18 cellular contexts compared by ENCODE assay signal in the genomic region with DNA sequence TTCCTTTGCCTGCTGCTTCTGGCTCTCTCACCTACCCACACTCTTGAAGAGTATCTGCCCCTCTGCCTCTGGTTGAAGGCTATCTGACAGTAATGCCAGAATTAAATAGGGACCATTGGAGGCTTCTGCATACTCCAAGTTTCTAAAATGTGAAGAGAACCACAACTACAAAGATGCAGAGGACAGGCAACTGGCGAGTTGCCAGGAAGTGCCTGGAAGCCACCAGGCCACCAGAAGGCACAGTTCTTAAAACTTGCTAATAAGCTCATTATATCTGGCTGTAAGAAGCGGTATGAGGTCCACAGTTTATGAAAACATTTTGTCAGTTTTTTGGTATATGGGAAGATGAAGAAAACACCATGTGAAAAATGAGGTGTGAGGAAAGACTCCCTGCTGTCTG.
DNase-seq lines count a peak whose midpoint lies in the region; ATAC-seq and TF ChIP-seq lines count a peak whose summit lies in the region.
"Had no signal": no experiment of that assay in that cellular context is flagged by ENCODE, and none has a peak within 500 bp of the region (broad histone marks: within the 10 kb centered on the region; RNA-seq: fewer than 3 reads in every experiment).

No MANE protein-coding gene starts in this region.

- peak; percentile 7 for DNase-seq in activated CD8-positive, alpha-beta T cell treated with anti-CD3 and anti-CD28 coated beads for 36 hours
- DNase-seq in activated CD8-positive, alpha-beta T cell treated with anti-CD3 and anti-CD28 coated beads, Interleukin-2, amount 10 ng/mL, durations not matched to agents 7 days and 5 days, result no peak
- peak; percentile 24 for DNase-seq in D341Med (ENCODE audit: low spot score)
- peak; percentile 10 for DNase-seq in NCI-H69 (lab: John Stamatoyannopoulos, UW)
- peak; percentile 18 to 22 for DNase-seq in erythroblast (lab: John Stamatoyannopoulos, UW)
- DNase-seq in immature natural killer cell, result no peak
- no peak for DNase-seq in SKM-1 (lab: John Stamatoyannopoulos, UW; ENCODE audit: unreplicated experiment)
- no peak for DNase-seq in WERI-Rb-1
- DNase-seq: AML-193, GM23248, Kasumi-1, NCI-H1436 treated with DMSO at 0.1 percent for 48 hours, NCI-H2081 treated with DMSO at 0.1 percent for 48 hours, NCI-H2227 treated with DMSO at 0.1 percent for 48 hours, NCI-H748 treated with DMSO at 0.1 percent for 48 hours had no signal

- H3K4me1 Mint-ChIP-seq in activated CD8-positive, alpha-beta T cell treated with anti-CD3 and anti-CD28 coated beads for 36 hours (ENCODE audit: low read depth), result peaks cover 16% of the 10 kb centered on the region
- peaks cover 6% of the 10 kb centered on the region for H3K4me1 Mint-ChIP-seq in activated CD8-positive, alpha-beta T cell treated with anti-CD3 and anti-CD28 coated beads, Interleukin-2, amount 10 ng/mL, durations not matched to agents 7 days and 5 days (ENCODE audit: low read depth)
- peaks cover 0 to 3% of the 10 kb centered on the region in 2 donors for H3K4me1 Mint-ChIP-seq in immature natural killer cell

- H3K27me3 ChIP-seq in WERI-Rb-1 (ENCODE audit: insufficient read depth, low read depth, severe bottlenecking), result no peaks in the 10 kb centered on the region

- no peaks in the 10 kb centered on the region for H3K36me3 ChIP-seq in WERI-Rb-1

- H3K9me3 ChIP-seq in WERI-Rb-1 (ENCODE audit: severe bottlenecking), result no peaks in the 10 kb centered on the region

- ATAC-seq in activated CD8-positive, alpha-beta T cell treated with anti-CD3 and anti-CD28 coated beads for 36 hours, result no peak
- ATAC-seq in activated CD8-positive, alpha-beta T cell treated with anti-CD3 and anti-CD28 coated beads, Interleukin-2, amount 10 ng/mL, durations not matched to agents 7 days and 5 days, result no peak
- ATAC-seq: T-cell had no signal

- no peak overlapping the region for H3K4me3 Mint-ChIP-seq in activated CD8-positive, alpha-beta T cell treated with anti-CD3 and anti-CD28 coated beads for 36 hours
- no peak overlapping the region for H3K4me3 Mint-ChIP-seq in activated CD8-positive, alpha-beta T cell treated with anti-CD3 and anti-CD28 coated beads, Interleukin-2, amount 10 ng/mL, durations not matched to agents 7 days and 5 days
- H3K4me3 Mint-ChIP-seq in immature natural killer cell, result no peak overlapping the region
- H3K4me3 Mint-ChIP-seq: CD4-positive, CD25-positive, alpha-beta regulatory T cell; T-cell had no signal

- no peak for TF ChIP-seq CTCF in activated CD8-positive, alpha-beta T cell treated with anti-CD3 and anti-CD28 coated beads for 36 hours (IDR thresholded peaks at IDR 0.05)
- TF ChIP-seq CTCF in WERI-Rb-1 (IDR thresholded peaks at IDR 0.05; ENCODE audit: low read depth, low read length), result no peak

- no peaks in the 10 kb centered on the region for H3K27me3 Mint-ChIP-seq in activated CD8-positive, alpha-beta T cell treated with anti-CD3 and anti-CD28 coated beads for 36 hours
- H3K27me3 Mint-ChIP-seq in activated CD8-positive, alpha-beta T cell treated with anti-CD3 and anti-CD28 coated beads, Interleukin-2, amount 10 ng/mL, durations not matched to agents 7 days and 5 days (ENCODE audit: low read depth), result no peaks in the 10 kb centered on the region
- peaks cover 4 to 8% (median 5%) of the 10 kb centered on the region in 3 donors for H3K27me3 Mint-ChIP-seq in immature natural killer cell (ENCODE audit: low read depth in 3 of 3)
- H3K27me3 Mint-ChIP-seq: CD4-positive, CD25-positive, alpha-beta regulatory T cell; T-cell had no signal

- POLR2A ChIA-PET in activated CD8-positive, alpha-beta T cell treated with anti-CD3 and anti-CD28 coated beads for 36 hours (lab: Charles Lee), result no interaction called here
- POLR2A ChIA-PET in activated CD8-positive, alpha-beta T cell treated with anti-CD3 and anti-CD28 coated beads, Interleukin-2, amount 10 ng/mL, durations not matched to agents 7 days and 5 days (lab: Charles Lee), result no interaction called here

- H3K9me3 Mint-ChIP-seq in activated CD8-positive, alpha-beta T cell treated with anti-CD3 and anti-CD28 coated beads for 36 hours, result no peaks in the 10 kb centered on the region
- H3K9me3 Mint-ChIP-seq in activated CD8-positive, alpha-beta T cell treated with anti-CD3 and anti-CD28 coated beads, Interleukin-2, amount 10 ng/mL, durations not matched to agents 7 days and 5 days (ENCODE audit: insufficient read depth), result no peaks in the 10 kb centered on the region
- peaks cover 0 to 3% (median 0%) of the 10 kb centered on the region in 6 donors for H3K9me3 Mint-ChIP-seq in immature natural killer cell
- H3K9me3 Mint-ChIP-seq: CD4-positive, CD25-positive, alpha-beta regulatory T cell; T-cell had no signal

- intact Hi-C loops in activated CD8-positive, alpha-beta T cell treated with anti-CD3 and anti-CD28 coated beads for 36 hours (cut with micrococcal nuclease), result no loop called here

- no peak for TF ChIP-seq POLR2A in erythroblast (IDR thresholded peaks at IDR 0.05; ENCODE audit: low read length)

- no peak overlapping the region for H3K27ac ChIP-seq in WERI-Rb-1
- H3K27ac ChIP-seq: GM23248, RWPE1 had no signal

- no peak overlapping the region for H3K27ac Mint-ChIP-seq in activated CD8-positive, alpha-beta T cell treated with anti-CD3 and anti-CD28 coated beads for 36 hours
- no peak overlapping the region for H3K27ac Mint-ChIP-seq in activated CD8-positive, alpha-beta T cell treated with anti-CD3 and anti-CD28 coated beads, Interleukin-2, amount 10 ng/mL, durations not matched to agents 7 days and 5 days
- no peak overlapping the region for H3K27ac Mint-ChIP-seq in immature natural killer cell

- no peak overlapping the region for H3K4me3 ChIP-seq in WERI-Rb-1 (ENCODE audit: low read depth, low read length)
- H3K4me3 ChIP-seq: GM23248 had no signal

- peaks cover 2% of the 10 kb centered on the region for H3K36me3 Mint-ChIP-seq in activated CD8-positive, alpha-beta T cell treated with anti-CD3 and anti-CD28 coated beads for 36 hours (ENCODE audit: low read depth)
- no peaks in the 10 kb centered on the region for H3K36me3 Mint-ChIP-seq in activated CD8-positive, alpha-beta T cell treated with anti-CD3 and anti-CD28 coated beads, Interleukin-2, amount 10 ng/mL, durations not matched to agents 7 days and 5 days (ENCODE audit: low read depth)
- H3K36me3 Mint-ChIP-seq in immature natural killer cell, result no peaks in the 10 kb centered on the region

- CTCF ChIA-PET in activated CD8-positive, alpha-beta T cell treated with anti-CD3 and anti-CD28 coated beads for 36 hours (lab: Charles Lee), result no interaction called here
- CTCF ChIA-PET in activated CD8-positive, alpha-beta T cell treated with anti-CD3 and anti-CD28 coated beads, Interleukin-2, amount 10 ng/mL, durations not matched to agents 7 days and 5 days (lab: Charles Lee), result no interaction called here

Comparison
In these comparisons a context has a peak if more than half of its experiments do, and no peak if none do; other contexts are left out.
1. DNase-seq: peak in activated CD8-positive, alpha-beta T cell treated with anti-CD3 and anti-CD28 coated beads for 36 hours (single experiment), D341Med (single experiment), NCI-H69 (single experiment) and erythroblast (2 of 2); none in activated CD8-positive, alpha-beta T cell treated with anti-CD3 and anti-CD28 coated beads, Interleukin-2, amount 10 ng/mL, durations not matched to agents 7 days and 5 days (single experiment), immature natural killer cell (0 of 3), SKM-1 (single experiment) and WERI-Rb-1 (single experiment).